Comparison of ENCODE assay signal across 23 cellular contexts in the genomic region with DNA sequence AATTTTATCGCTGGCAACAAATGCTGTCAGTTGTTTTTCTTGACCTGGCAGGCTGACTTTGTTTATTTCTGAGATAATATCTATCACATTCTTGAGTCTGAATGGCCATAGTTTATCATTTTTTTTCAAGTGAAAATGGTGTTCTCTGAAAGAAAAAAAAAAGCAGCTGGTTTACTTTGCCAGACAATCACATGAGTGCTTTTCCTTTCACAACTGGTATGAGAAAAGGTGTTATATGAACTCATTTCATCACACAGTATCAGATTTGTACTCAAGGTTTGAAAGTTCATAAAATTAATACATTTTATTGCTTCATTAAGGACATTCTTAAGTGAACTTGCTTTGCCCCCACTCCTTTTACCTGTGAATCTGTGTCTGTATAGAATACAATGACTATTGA. TPM values are rescaled to one million over a fixed set of nuclear protein-coding genes. Genes with fewer than 3 reads are reported as not detected.
DNase-seq lines count a peak whose midpoint lies in the region; ATAC-seq and TF ChIP-seq lines count a peak whose summit lies in the region.
"Had no signal": no experiment of that assay in that cellular context is flagged by ENCODE, and none has a peak within 500 bp of the region (broad histone marks: within the 10 kb centered on the region; RNA-seq: fewer than 3 reads in every experiment).

No MANE protein-coding gene starts in this region.

- no peaks in the 10 kb centered on the region for H3K79me2 ChIP-seq in KMS-11 (ENCODE audit: insufficient read depth, low read depth)
- H3K79me2 ChIP-seq in parathyroid adenoma = no peaks in the 10 kb centered on the region

- DNase-seq in amniotic epithelial cell (ENCODE audit: low read depth) (peak; percentile 25), fibroblast of villous mesenchyme (ENCODE audit: low read depth) (peak; percentile 18), SIG-M5 treated with dmso at 0.1 percent for 504 hours (lab: John Stamatoyannopoulos, UW; ENCODE audit: unreplicated experiment) (no peak), gastrocnemius medialis (no peak), body of pancreas (no peak)
- DNase-seq: AML-193; CD4-positive, alpha-beta T cell; CD8-positive, alpha-beta T cell; COR-L47; DMS 273 treated with DMSO at 0.1 percent for 48 hours; DMS153; DMS53; DMS79; DND-41; EL; GDM1 had no signal

- H3K36me3 ChIP-seq in KMS-11 (ENCODE audit: insufficient read depth) (no peaks in the 10 kb centered on the region), parathyroid adenoma (ENCODE audit: control insufficient read depth, insufficient read depth, low read length) (no peaks in the 10 kb centered on the region), gastrocnemius medialis (no peaks in the 10 kb centered on the region), body of pancreas (replicated peaks in 1 of 2; ENCODE audit: insufficient read depth in 1 of 2, low read depth in 2 of 2) (no peaks in the 10 kb centered on the region)
- H3K36me3 ChIP-seq: BLaER1 treated with 17β-estradiol and CSF1 and Interleukin-3, amounts not matched to agents 10 nM and 100 nM had no signal

- 36 to 47% methylated on average over 1 of the region's 1 CpG for WGBS in body of pancreas, 2 donors

- H3K4me2 ChIP-seq in KMS-11 (peak overlapping the region; percentile 64; the same call in 1 of the 2 replicates), parathyroid adenoma (ENCODE audit: low read length) (peak overlapping the region; percentile 58)
- H3K4me2 ChIP-seq: A549; BLaER1 treated with 17β-estradiol and CSF1 and Interleukin-3, amounts not matched to agents 10 nM and 100 nM had no signal

- no peaks in the 10 kb centered on the region for H4K20me1 ChIP-seq in KMS-11 (ENCODE audit: insufficient read depth)
- H4K20me1 ChIP-seq: BLaER1 treated with 17β-estradiol and CSF1 and Interleukin-3, amounts not matched to agents 10 nM and 100 nM had no signal

- H3K9me3 ChIP-seq in parathyroid adenoma (ENCODE audit: control insufficient read depth, low read length) (no peaks in the 10 kb centered on the region), gastrocnemius medialis (no peaks in the 10 kb centered on the region), body of pancreas (no peaks in the 10 kb centered on the region)
- H3K9me3 ChIP-seq: A549 had no signal

- no peak overlapping the region for H3K9ac ChIP-seq in KMS-11
- no peak overlapping the region for H3K9ac ChIP-seq in parathyroid adenoma
- H3K9ac ChIP-seq: BLaER1 treated with 17β-estradiol and CSF1 and Interleukin-3, amounts not matched to agents 10 nM and 100 nM had no signal

- peaks cover 59% of the 10 kb centered on the region for H3K4me1 ChIP-seq in KMS-11 (ENCODE audit: low read depth, poor library complexity, severe bottlenecking)
- peaks cover 35% of the 10 kb centered on the region for H3K4me1 ChIP-seq in parathyroid adenoma
- H3K4me1 ChIP-seq in gastrocnemius medialis = no peaks in the 10 kb centered on the region
- H3K4me1 ChIP-seq in body of pancreas = no peaks in the 10 kb centered on the region
- H3K4me1 ChIP-seq: A549; BLaER1 treated with 17β-estradiol and CSF1 and Interleukin-3, amounts not matched to agents 10 nM and 100 nM had no signal

- H3K27me3 ChIP-seq in KMS-11 (ENCODE audit: insufficient read depth, low read depth) = no peaks in the 10 kb centered on the region
- no peaks in the 10 kb centered on the region for H3K27me3 ChIP-seq in parathyroid adenoma (ENCODE audit: control insufficient read depth, insufficient read depth, low read length)
- H3K27me3 ChIP-seq in gastrocnemius medialis = no peaks in the 10 kb centered on the region
- no peaks in the 10 kb centered on the region for H3K27me3 ChIP-seq in body of pancreas
- H3K27me3 ChIP-seq: BLaER1 treated with 17β-estradiol and CSF1 and Interleukin-3, amounts not matched to agents 10 nM and 100 nM had no signal

- peak overlapping the region; percentile 26; the same call in 1 of the 2 replicates for H3K27ac ChIP-seq in KMS-11
- H3K27ac ChIP-seq in parathyroid adenoma = peak overlapping the region; percentile 73
- no peak overlapping the region for H3K27ac ChIP-seq in gastrocnemius medialis
- H3K27ac ChIP-seq in body of pancreas = no peak overlapping the region
- H3K27ac ChIP-seq: 22Rv1; A549; BLaER1 treated with 17β-estradiol and CSF1 and Interleukin-3, amounts not matched to agents 10 nM and 100 nM; C4-2B had no signal

- H3K4me3 ChIP-seq in KMS-11 (IDR thresholded peaks at IDR 0.05; ENCODE audit: insufficient read depth, low read depth, low read length) = no peak overlapping the region
- no peak overlapping the region for H3K4me3 ChIP-seq in fibroblast of villous mesenchyme (ENCODE audit: low read depth, low read length)
- peak overlapping the region; percentile 1 for H3K4me3 ChIP-seq in parathyroid adenoma (ENCODE audit: low read depth, low read length)
- no peak overlapping the region for H3K4me3 ChIP-seq in gastrocnemius medialis
- H3K4me3 ChIP-seq in body of pancreas = no peak overlapping the region
- H3K4me3 ChIP-seq: A549; BLaER1 treated with 17β-estradiol and CSF1 and Interleukin-3, amounts not matched to agents 10 nM and 100 nM had no signal

- in situ Hi-C loops in gastrocnemius medialis (cut with MboI; ENCODE audit: low sequenced_read_pairs in 4 of 4) = no loop called here

- H2AFZ ChIP-seq in KMS-11 (ENCODE audit: low read depth) (no peak overlapping the region), parathyroid adenoma (peak overlapping the region; percentile 13)

- TF ChIP-seq POLR2A in gastrocnemius medialis (IDR thresholded peaks at IDR 0.05) (no peak), body of pancreas (IDR thresholded peaks at IDR 0.05) (no peak)

- ATAC-seq in gastrocnemius medialis (no peak), body of pancreas (no peak)
- ATAC-seq: A549; CD8-positive, alpha-beta T cell had no signal

- TF ChIP-seq CTCF in KMS-11 (conservative IDR thresholded peaks at IDR 0.05; ENCODE audit: low read depth, low read length) (no peak), fibroblast of villous mesenchyme (IDR thresholded peaks at IDR 0.05; ENCODE audit: insufficient read depth, low read depth, low read length) (no peak), parathyroid adenoma (IDR thresholded peaks at IDR 0.05) (no peak), gastrocnemius medialis (IDR thresholded peaks at IDR 0.05 in 4 of 5, conservative IDR thresholded peaks at IDR 0.05 in 1 of 5) (no peak), body of pancreas (IDR thresholded peaks at IDR 0.05) (no peak)

- intact Hi-C loops in gastrocnemius medialis (cut with DNase I; ENCODE audit: low total_unique reads) (no loop called here), body of pancreas (cut with DNase I) (no loop called here)

RNA-seq across cellular contexts. Expression of gene PRLR, which starts 33.0 kb away (rescaled TPM):
- total RNA-seq in fibroblast of villous mesenchyme (0.97 and 3.5 TPM in 2 replicates), gastrocnemius medialis (under 1 TPM; 0.10 to 0.65 (median 0.39) TPM), body of pancreas (1 to 10 TPM; 6.2 to 7.9 TPM)
- total RNA-seq: CD8-positive, alpha-beta T cell; G401 had no signal

Comparison
In these comparisons a context has a peak if more than half of its experiments do, and no peak if none do; other contexts are left out.
1. H3K27ac ChIP-seq: peak in KMS-11 (single experiment) and parathyroid adenoma (single experiment); none in gastrocnemius medialis (0 of 4) and body of pancreas (0 of 4).
2. DNase-seq: peak in amniotic epithelial cell (single experiment) and fibroblast of villous mesenchyme (single experiment); none in SIG-M5 treated with dmso at 0.1 percent for 504 hours (single experiment), gastrocnemius medialis (0 of 2) and body of pancreas (0 of 4).